8 cellular contexts compared by ENCODE assay signal in the genomic region with DNA sequence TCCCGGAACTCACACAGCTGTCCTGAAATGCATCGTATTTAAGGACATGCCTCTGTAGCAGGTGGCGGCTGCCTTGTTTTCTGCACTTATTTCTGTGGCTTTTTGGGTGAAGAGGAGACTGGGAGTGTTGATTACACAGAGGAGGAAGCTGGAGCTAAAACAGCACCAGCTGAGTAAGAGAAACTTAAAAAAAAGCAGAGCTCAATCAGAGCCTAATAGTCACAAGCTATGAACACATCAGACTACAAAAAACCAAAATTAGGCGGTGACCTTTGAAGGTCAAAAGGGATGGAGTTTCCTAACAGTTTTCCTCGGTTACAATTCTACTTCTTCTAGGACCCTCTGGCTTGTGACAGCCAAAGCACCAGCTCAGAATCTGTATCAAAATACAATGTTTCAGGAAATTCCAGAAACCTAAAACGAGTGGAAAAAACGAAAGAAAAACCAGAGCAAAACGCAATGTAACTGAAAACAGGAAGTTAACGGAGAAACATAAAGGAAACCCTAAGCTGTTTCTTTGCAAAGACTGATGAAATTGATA. TPM values are rescaled to one million over a fixed set of nuclear protein-coding genes. Genes with fewer than 3 reads are reported as not detected.
DNase-seq lines count a peak whose midpoint lies in the region; ATAC-seq and TF ChIP-seq lines count a peak whose summit lies in the region.

No MANE protein-coding gene starts in this region.

- intact Hi-C loops in thyroid gland (cut with DNase I), result no loop called here

- ATAC-seq in GM18502 (IDR thresholded peaks at IDR 0.05; ENCODE audit: poor library complexity, unreplicated experiment) (peak; percentile 74), HG02571 (IDR thresholded peaks at IDR 0.05; ENCODE audit: unreplicated experiment) (peak; percentile 50)

- peak overlapping the region; percentile 36 to 68 (median 52) for H3K27ac ChIP-seq in Peyer's patch
- peak overlapping the region; percentile 71 to 94 (median 89) for H3K27ac ChIP-seq in thyroid gland

- 48 to 64% methylated on average over 9 of the region's 9 CpGs for WGBS in thyroid gland, 2 donors

- TF ChIP-seq POLR2A in Peyer's patch (IDR thresholded peaks at IDR 0.05) (no peak), thyroid gland (IDR thresholded peaks at IDR 0.05) (peak in 1 of 2 donors; percentile 10)

- H3K4me3 ChIP-seq in Peyer's patch (peak overlapping the region in 3 of 4 donors; percentile 15 to 37 (median 29)), foreskin fibroblast (ENCODE audit: low read depth in 1 of 2, low read length in 2 of 2) (peak overlapping the region; percentile 45 to 50), thyroid gland (replicated peaks in 1 of 3) (no peak overlapping the region)

- no peak for DNase-seq in Peyer's patch
- peak in 1 of 2 donors; percentile 12 for DNase-seq in foreskin fibroblast
- no peak for DNase-seq in thyroid gland
- DNase-seq in COR-L47 (lab: John Stamatoyannopoulos, UW), result no peak
- no peak for DNase-seq in NCI-H748 treated with DMSO at 0.1 percent for 48 hours (lab: John Stamatoyannopoulos, UW)
- no peak for DNase-seq in EL

- H3K9me3 ChIP-seq in Peyer's patch (no peaks in the 10 kb centered on the region), thyroid gland (no peaks in the 10 kb centered on the region)

- H3K27me3 ChIP-seq in Peyer's patch (no peaks in the 10 kb centered on the region), thyroid gland (no peaks in the 10 kb centered on the region)

- H3K36me3 ChIP-seq in Peyer's patch (no peaks in the 10 kb centered on the region), thyroid gland (no peaks in the 10 kb centered on the region)

- no peaks in the 10 kb centered on the region for H3K4me1 ChIP-seq in Peyer's patch
- peaks cover 39 to 56% of the 10 kb centered on the region in 2 donors for H3K4me1 ChIP-seq in thyroid gland

- TF ChIP-seq CTCF in Peyer's patch (IDR thresholded peaks at IDR 0.05), result no peak
- no peak for TF ChIP-seq CTCF in foreskin fibroblast (IDR thresholded peaks at IDR 0.05; ENCODE audit: low read depth, low read length)
- no peak for TF ChIP-seq CTCF in thyroid gland (IDR thresholded peaks at IDR 0.05)

RNA-seq across cellular contexts. Expression of gene PRKX, which starts 13.5 kb away (rescaled TPM):
- total RNA-seq in Peyer's patch, result 10 to 100 TPM in 3 of 4 donors, 1 to 10 TPM in 1; 7.3 to 52.8 (median 20.7) TPM
- 100 to 1,000 TPM in 3 of 4 donors, 10 to 100 TPM in 1; 99.9 to 145 (median 129) TPM for total RNA-seq in thyroid gland

Comparison
In these comparisons a context has a peak if more than half of its experiments do, and no peak if none do; other contexts are left out.
1. H3K4me3 ChIP-seq: peak in Peyer's patch (3 of 4) and foreskin fibroblast (2 of 2); none in thyroid gland (0 of 3).